In the genomic region with DNA sequence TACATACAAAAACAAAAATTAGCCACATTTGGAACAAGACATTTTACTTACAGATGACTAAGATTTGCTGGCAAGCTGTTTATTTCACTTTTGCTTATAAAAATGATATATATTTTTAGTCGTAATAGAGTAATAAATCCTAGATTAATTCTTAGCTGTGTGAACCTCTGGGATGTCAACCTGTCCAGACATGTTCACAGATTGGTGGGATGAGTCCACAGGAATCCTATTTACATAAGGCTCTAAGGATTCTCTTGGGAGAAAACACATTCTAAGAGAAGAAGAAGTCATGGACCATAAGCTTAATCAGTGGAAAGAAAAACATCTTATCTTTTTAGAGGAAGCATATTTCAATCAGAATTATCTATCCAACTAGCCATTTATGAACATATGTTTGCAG, we compare ENCODE assay signal across 22 cellular contexts.
"Had no signal": no experiment of that assay in that cellular context is flagged by ENCODE, and none has a peak within 500 bp of the region (broad histone marks: within the 10 kb centered on the region; RNA-seq: fewer than 3 reads in every experiment).

No MANE protein-coding gene starts in this region.

- H3K4me1 ChIP-seq: psoas muscle, right lobe of liver, tibial artery, upper lobe of right lung, vagina had no signal

- H3K27me3 Mint-ChIP-seq: naive thymus-derived CD8-positive, alpha-beta T cell; stimulated activated memory B cell treated with anti-CD40 and anti-IgM and Interleukin-4, amounts not matched to agents 10 μg/mL and 1 μg/mL and 100 μg/mL, for 72 hours; stimulated activated naive CD8-positive, alpha-beta T cell treated with anti-CD3 and anti-CD28 coated beads, Interleukin-15, Interleukin-2, amounts not matched to agents 100 ng/mL and 50 ng/mL, for 24 hours had no signal

- H3K36me3 Mint-ChIP-seq: immature natural killer cell; naive thymus-derived CD8-positive, alpha-beta T cell; stimulated activated memory B cell treated with anti-CD40 and anti-IgM and Interleukin-4, amounts not matched to agents 10 μg/mL and 1 μg/mL and 100 μg/mL, for 72 hours had no signal

- H3K4me3 ChIP-seq: coronary artery, mucosa of descending colon, psoas muscle, right lobe of liver, tibial artery, upper lobe of right lung, vagina had no signal

- H3K9me3 ChIP-seq: mucosa of descending colon, neutrophil, psoas muscle, right lobe of liver, tibial artery, upper lobe of right lung, vagina had no signal

- H3K9me3 Mint-ChIP-seq: stimulated activated naive CD8-positive, alpha-beta T cell treated with anti-CD3 and anti-CD28 coated beads, Interleukin-15, Interleukin-2, amounts not matched to agents 100 ng/mL and 50 ng/mL, for 24 hours had no signal

- H3K4me1 Mint-ChIP-seq: immature natural killer cell; naive thymus-derived CD8-positive, alpha-beta T cell; stimulated activated memory B cell treated with anti-CD40 and anti-IgM and Interleukin-4, amounts not matched to agents 10 μg/mL and 1 μg/mL and 100 μg/mL, for 72 hours had no signal

- H3K27me3 ChIP-seq: neutrophil, right lobe of liver, tibial artery, upper lobe of right lung, vagina had no signal

- H3K27ac ChIP-seq: coronary artery, neutrophil, psoas muscle, right lobe of liver, tibial artery, upper lobe of right lung, vagina had no signal

- H3K36me3 ChIP-seq: neutrophil, right lobe of liver, tibial artery, upper lobe of right lung, vagina had no signal

- DNase-seq: effector CD4-positive, alpha-beta T cell; endodermal cell; foreskin fibroblast; immature natural killer cell; left colon; left ventricle myocardium superior; mucosa of descending colon; naive thymus-derived CD8-positive, alpha-beta T cell; psoas muscle; retina; right lobe of liver; stimulated activated CD4-positive, alpha-beta T cell treated with anti-CD3 and anti-CD28 coated beads, Interleukin-15, amount 100 ng/mL, for 24 hours; stimulated activated CD4-positive, alpha-beta T cell treated with anti-CD3 and anti-CD28 coated beads, Interleukin-1b, Interleukin-23, amount 100 ng/mL, for 48 hours; stimulated activated CD4-positive, alpha-beta T cell treated with anti-CD3 and anti-CD28 coated beads, Interleukin-4, amount 100 ng/mL, for 24 hours; tibial artery; upper lobe of right lung had no signal

- ATAC-seq: esophagus mucosa; left colon; left ventricle myocardium superior; mucosa of descending colon; naive thymus-derived CD8-positive, alpha-beta T cell; psoas muscle; right lobe of liver; stimulated activated memory B cell treated with anti-CD40 and anti-IgM and Interleukin-4, amounts not matched to agents 10 μg/mL and 1 μg/mL and 100 μg/mL, for 72 hours; upper lobe of right lung had no signal

- H3K4me3 Mint-ChIP-seq: endodermal cell; immature natural killer cell; naive thymus-derived CD8-positive, alpha-beta T cell; stimulated activated memory B cell treated with anti-CD40 and anti-IgM and Interleukin-4, amounts not matched to agents 10 μg/mL and 1 μg/mL and 100 μg/mL, for 72 hours; stimulated activated naive CD8-positive, alpha-beta T cell treated with anti-CD3 and anti-CD28 coated beads, Interleukin-15, Interleukin-2, amounts not matched to agents 100 ng/mL and 50 ng/mL, for 24 hours had no signal

- H3K27ac Mint-ChIP-seq: endodermal cell; immature natural killer cell; naive thymus-derived CD8-positive, alpha-beta T cell; stimulated activated memory B cell treated with anti-CD40 and anti-IgM and Interleukin-4, amounts not matched to agents 10 μg/mL and 1 μg/mL and 100 μg/mL, for 72 hours; stimulated activated naive CD8-positive, alpha-beta T cell treated with anti-CD3 and anti-CD28 coated beads, Interleukin-15, Interleukin-2, amounts not matched to agents 100 ng/mL and 50 ng/mL, for 24 hours had no signal
